Comparison of ENCODE assay signal across 9 cellular contexts in genomic region chr12:48182659-48183058, GRCh38. TPM values are rescaled to one million over a fixed set of nuclear protein-coding genes. Genes with fewer than 3 reads are reported as not detected.
A peak's percentile ranks its signal among the peaks of the same experiment; 100 is the strongest.
DNase-seq lines count a peak whose midpoint lies in the region; ATAC-seq and TF ChIP-seq lines count a peak whose summit lies in the region.
"Had no signal": no experiment of that assay in that cellular context is flagged by ENCODE, and none has a peak within 500 bp of the region (broad histone marks: within the 10 kb centered on the region; RNA-seq: fewer than 3 reads in every experiment).

No MANE protein-coding gene starts in this region.

- POLR2A ChIA-PET in T-cell (lab: Charles Lee) = interaction anchor here (0.6 to 1.0 kb wide), 4 partner anchors 8 to 77 kb away, joined by 3 to 13 read pairs (median 3); partner anchors contain the start of gene SENP1 (in 1 of the 2)

- peak overlapping the region; percentile 88 for H2AFZ ChIP-seq in GM23248

- peaks cover 15 to 16% (median 15%) of the 10 kb centered on the region in 3 donors for H3K4me1 Mint-ChIP-seq in T-cell

- H3K27ac ChIP-seq in GM23248 (peak overlapping the region; percentile 25), skin epidermis (peak overlapping the region in 3 of 21 experiments; percentile 7 to 69 (median 34))

- ATAC-seq in T-cell (replicated peaks in 1 of 4) (no peak), HG03457 (IDR thresholded peaks at IDR 0.05; ENCODE audit: unreplicated experiment) (no peak)

- H3K79me2 ChIP-seq in GM23248 (ENCODE audit: insufficient read depth) = no peaks in the 10 kb centered on the region

- H3K36me3 Mint-ChIP-seq in T-cell = no peaks in the 10 kb centered on the region

- WGBS in GM23248 (ENCODE audit: low coverage in 1 of 2, low lambda C conversion rate in 2 of 2, missing lambda C conversion rate in 2 of 2), 2 experiments = 9% methylated on average over 7 of the region's 7 CpGs

- peak overlapping the region in 1 of 2 donors; percentile 84 for H3K27ac Mint-ChIP-seq in T-cell

- H3K4me3 Mint-ChIP-seq in T-cell = peak overlapping the region; percentile 92 to 93 (median 93)

- H3K27me3 ChIP-seq in GM23248 (replicated peaks; ENCODE audit: insufficient read depth) = peaks cover 23% of the 10 kb centered on the region

- DNase-seq in GM23248 (peak; percentile 32), T-cell (no peak), foreskin fibroblast (no peak), GM03348 (ENCODE audit: low spot score) (no peak), HCEC 1CT (no peak), NCI-H748 treated with DMSO at 0.1 percent for 48 hours (lab: John Stamatoyannopoulos, UW) (no peak)

- no peaks in the 10 kb centered on the region for H3K9me3 ChIP-seq in GM23248 (ENCODE audit: low read depth)

- no peaks in the 10 kb centered on the region for H3K9me3 Mint-ChIP-seq in T-cell

- peak overlapping the region; percentile 64 for H3K9ac ChIP-seq in GM23248

- no peaks in the 10 kb centered on the region for H3K9me2 ChIP-seq in GM23248 (ENCODE audit: insufficient read depth)

- H4K20me1 ChIP-seq in GM23248 (ENCODE audit: insufficient read depth) = no peaks in the 10 kb centered on the region

- CTCF ChIA-PET in T-cell (lab: Charles Lee) = interaction anchor here (0.5 to 1.5 kb wide), 13 partner anchors 11 to 971 kb away, joined by 3 to 13 read pairs (median 3); partner anchors contain the start of gene ASB8 (in 1 of the 2)

- peaks cover 13% of the 10 kb centered on the region; the same call in 1 of the 2 replicates for H3K4me1 ChIP-seq in GM23248 (ENCODE audit: insufficient read depth)

- peak overlapping the region; percentile 85 for H3K4me3 ChIP-seq in GM23248
- H3K4me3 ChIP-seq in foreskin fibroblast (ENCODE audit: low read depth in 1 of 2, low read length in 2 of 2) = peak overlapping the region; percentile 71 to 81
- peak overlapping the region; percentile 45 to 70 (median 54) for H3K4me3 ChIP-seq in skin epidermis

- H3F3A ChIP-seq in GM23248 (ENCODE audit: insufficient read depth) = 0 out of 2 replicates have a peak, but pooled peaks cover 8% of the 10 kb centered on the region

- peaks cover 28 to 37% of the 10 kb centered on the region in 2 donors for H3K27me3 Mint-ChIP-seq in T-cell

- no peak for TF ChIP-seq CTCF in foreskin fibroblast (IDR thresholded peaks at IDR 0.05; ENCODE audit: low read depth, low read length)

- H3K4me2 ChIP-seq in GM23248 (ENCODE audit: unreplicated experiment) = peak overlapping the region; percentile 77

- in situ Hi-C loops in GM23248 (cut with MboI) = no loop called here

- no peaks in the 10 kb centered on the region for H3K36me3 ChIP-seq in GM23248 (ENCODE audit: low read depth)

RNA-seq across cellular contexts. Expression of gene CCDC184, which starts 0.8 kb away (rescaled TPM):
- total RNA-seq in GM23248 (2014; rRNA removed; shearing (Covaris generic)) = 1.0 and 1.7 TPM in 2 replicates
- 2.0 and 2.2 TPM in 2 replicates for polyA plus RNA-seq in GM23248 (2016; fragmentation: Nextera tagmentation; extraction: Ambion mirVana)
- 1 to 10 TPM in 2 of 5 donors, under 1 TPM in 3; 0.13 to 5.3 (median 0.38) TPM for total RNA-seq in T-cell

RNA-seq across cellular contexts. Expression of gene OR10AD1, which starts 20.4 kb away (rescaled TPM):
- total RNA-seq in GM23248 (2014; rRNA removed; shearing (Covaris generic)) = not detected in 2 replicates
- polyA plus RNA-seq in GM23248 (2016; fragmentation: Nextera tagmentation; extraction: Ambion mirVana) = not detected in 2 replicates
- total RNA-seq in T-cell = not detected
- total RNA-seq: dermis microvascular lymphatic vessel endothelial cell had no signal

RNA-seq across cellular contexts. Expression of gene ASB8, which starts 25.3 kb away (rescaled TPM):
- 27.3 and 41.5 TPM in 2 replicates for total RNA-seq in GM23248 (2014; rRNA removed; shearing (Covaris generic))
- 23.3 and 31.2 TPM in 2 replicates for polyA plus RNA-seq in GM23248 (2016; fragmentation: Nextera tagmentation; extraction: Ambion mirVana)
- total RNA-seq in T-cell = 10 to 100 TPM; 50.0 to 59.7 (median 58.9) TPM
